In the genomic region with DNA sequence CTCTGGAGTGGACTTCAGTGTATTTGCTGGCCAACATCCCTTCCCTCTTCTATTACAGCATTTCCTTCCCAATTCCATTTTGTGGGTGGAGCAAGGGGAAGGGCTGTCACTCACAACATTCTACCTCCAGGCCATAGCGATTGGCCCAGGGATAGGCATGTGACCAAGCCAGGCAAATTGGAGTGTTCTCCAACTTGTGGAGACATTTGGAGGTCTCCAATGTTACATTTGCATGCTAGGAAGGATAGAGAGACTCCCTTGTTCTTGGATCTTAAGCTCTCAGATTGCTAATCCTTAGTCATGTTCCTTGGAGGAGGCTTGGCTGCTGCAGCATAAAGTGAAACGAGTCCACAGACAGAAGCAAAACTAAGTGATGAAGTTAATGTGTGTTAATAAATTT, we compare ENCODE assay signal across 19 cellular contexts.
"Had no signal": no experiment of that assay in that cellular context is flagged by ENCODE, and none has a peak within 500 bp of the region (broad histone marks: within the 10 kb centered on the region; RNA-seq: fewer than 3 reads in every experiment).

No MANE protein-coding gene starts in this region.

- H3K4me3 ChIP-seq: gastroesophageal sphincter, neural progenitor cell, pancreas, testis had no signal

- H3K9ac ChIP-seq: neural progenitor cell had no signal

- H3K27ac Mint-ChIP-seq: activated naive CD4-positive, alpha-beta T cell treated with anti-CD3 and anti-CD28 coated beads, Interleukin-2, amount 50 U/mL, for 24 hours; brain; mesothelial cell of epicardium; neural progenitor cell; stimulated activated naive CD8-positive, alpha-beta T cell treated with anti-CD3 and anti-CD28 coated beads, Interleukin-15, amount 100 ng/mL, for 72 hours had no signal

- H3K36me3 ChIP-seq: gastroesophageal sphincter, neural progenitor cell, pancreas, WERI-Rb-1 had no signal

- ATAC-seq: esophagus mucosa; gastroesophageal sphincter; pancreas; stimulated activated naive CD8-positive, alpha-beta T cell treated with anti-CD3 and anti-CD28 coated beads, Interleukin-15, amount 100 ng/mL, for 72 hours had no signal

- H3K27ac ChIP-seq: gastroesophageal sphincter, neural progenitor cell, testis, WERI-Rb-1 had no signal

- H3K27me3 Mint-ChIP-seq: activated naive CD4-positive, alpha-beta T cell treated with anti-CD3 and anti-CD28 coated beads, Interleukin-2, amount 50 U/mL, for 24 hours; stimulated activated naive CD8-positive, alpha-beta T cell treated with anti-CD3 and anti-CD28 coated beads, Interleukin-15, amount 100 ng/mL, for 72 hours had no signal

- H3K9me3 Mint-ChIP-seq: activated naive CD4-positive, alpha-beta T cell treated with anti-CD3 and anti-CD28 coated beads, Interleukin-2, amount 50 U/mL, for 24 hours had no signal

- H3K36me3 Mint-ChIP-seq: brain, mesothelial cell of epicardium, neural progenitor cell had no signal

- H3K4me3 Mint-ChIP-seq: activated naive CD4-positive, alpha-beta T cell treated with anti-CD3 and anti-CD28 coated beads, Interleukin-2, amount 50 U/mL, for 24 hours; brain; endodermal cell; mesothelial cell of epicardium; neural progenitor cell; stimulated activated naive CD8-positive, alpha-beta T cell treated with anti-CD3 and anti-CD28 coated beads, Interleukin-15, amount 100 ng/mL, for 72 hours had no signal

- DNase-seq: activated CD4-positive, alpha-beta T cell treated with anti-CD3 and anti-CD28 coated beads for 4 hours; activated CD8-positive, alpha-beta memory T cell treated with anti-CD3 and anti-CD28 coated beads for 24 hours; activated effector memory CD4-positive, alpha-beta T cell treated with Interleukin-2 at 50 U/mL for 16 hours; activated T-cell treated with anti-CD3 and anti-CD28 coated beads for 4 hours; amniotic stem cell; dermis blood vessel endothelial cell; endodermal cell; kidney glomerular epithelial cell; pancreas; stimulated activated CD4-positive, alpha-beta T cell treated with anti-CD3 and anti-CD28 coated beads, Interleukin-4, amount 100 ng/mL, for 4 hours; stimulated activated naive CD8-positive, alpha-beta T cell treated with anti-CD3 and anti-CD28 coated beads, Interleukin-15, amount 100 ng/mL, for 72 hours; testis; WERI-Rb-1 had no signal

- H3K9me3 ChIP-seq: pancreas, testis had no signal

- H3K4me2 ChIP-seq: neural progenitor cell had no signal

- H2AFZ ChIP-seq: neural progenitor cell had no signal

- H3K27me3 ChIP-seq: gastroesophageal sphincter, neural progenitor cell, pancreas, testis had no signal

- H3K4me1 Mint-ChIP-seq: brain, neural progenitor cell had no signal

- H3K4me1 ChIP-seq: neural progenitor cell, testis had no signal

- FAIRE-seq: pancreas had no signal
